ENCODE assay signal across 8 cellular contexts in the genomic region with DNA sequence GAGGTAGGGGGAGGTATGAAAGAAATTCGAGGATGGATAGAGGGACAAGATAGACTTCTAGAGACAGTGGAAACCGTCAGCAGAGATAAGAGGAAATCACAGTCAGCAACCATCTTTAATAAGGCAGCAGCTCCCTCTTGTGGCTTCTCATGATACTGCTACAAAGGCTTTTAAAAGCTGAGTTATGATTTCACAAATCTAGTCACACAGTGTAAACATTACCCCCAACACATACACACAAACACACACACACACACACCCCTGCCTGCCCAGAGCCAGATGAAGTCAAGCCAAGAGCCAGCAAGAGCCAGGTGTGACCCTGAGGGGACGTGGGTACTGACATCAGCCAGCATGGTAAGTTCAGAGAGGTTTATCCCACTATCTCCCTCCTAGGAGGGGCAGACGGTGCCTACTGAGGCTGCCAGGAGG. TPM values are rescaled to one million over a fixed set of nuclear protein-coding genes. Genes with fewer than 3 reads are reported as not detected.
DNase-seq lines count a peak whose midpoint lies in the region; ATAC-seq and TF ChIP-seq lines count a peak whose summit lies in the region.

No MANE protein-coding gene starts in this region.

- in situ Hi-C loops in ACHN (cut with HindIII; ENCODE audit: low pct_ligation_motif_present, low pct_unique_long_range_greater_than_20kb, low sequenced_read_pairs), result no loop called here

- no peaks in the 10 kb centered on the region for H3K9me3 Mint-ChIP-seq in stimulated activated memory B cell treated with anti-CD40 and anti-IgM and Interleukin-4, amounts not matched to agents 10 μg/mL and 1 μg/mL and 100 μg/mL, for 72 hours

- peak; percentile 49 to 89 (median 82) for TF ChIP-seq CTCF in dorsolateral prefrontal cortex (IDR thresholded peaks at IDR 0.05 in 54 of 56, conservative IDR thresholded peaks at IDR 0.05 in 2 of 56; ENCODE audit: low read depth in 1 of 56, partially characterized antibody in 56 of 56)

- H3K4me3 ChIP-seq in dorsolateral prefrontal cortex, result no peak overlapping the region

- H3K36me3 Mint-ChIP-seq in stimulated activated memory B cell treated with anti-CD40 and anti-IgM and Interleukin-4, amounts not matched to agents 10 μg/mL and 1 μg/mL and 100 μg/mL, for 72 hours, result no peaks in the 10 kb centered on the region

- intact Hi-C loops in dorsolateral prefrontal cortex (cut with DNase I), result loop anchor here in 1 of 2 donors (2.0 kb wide), 1 partner anchor 61 kb away; no protein-coding TSS in a partner anchor

- H3K27me3 ChIP-seq in dorsolateral prefrontal cortex, result no peaks in the 10 kb centered on the region

- peak overlapping the region; percentile 28 for H3K27ac Mint-ChIP-seq in stimulated activated memory B cell treated with anti-CD40 and anti-IgM and Interleukin-4, amounts not matched to agents 10 μg/mL and 1 μg/mL and 100 μg/mL, for 72 hours

- peak; percentile 55 for DNase-seq in ACHN
- peak; percentile 66 for DNase-seq in GM19238 (ENCODE audit: insufficient read length, low spot score)
- DNase-seq in NCI-H2227 treated with DMSO at 0.1 percent for 48 hours (lab: John Stamatoyannopoulos, UW), result peak; percentile 42
- peak; percentile 27 for DNase-seq in activated CD4-positive, CD25-positive, alpha-beta regulatory T cell treated with anti-CD3 and anti-CD28 coated beads, Interleukin-2, amount 50 U/mL, for 16 hours (ENCODE audit: low read depth, low spot score)
- peak in 4 of 10 donors; percentile 10 to 60 (median 44) for DNase-seq in dorsolateral prefrontal cortex
- peak; percentile 74 for DNase-seq in medulla oblongata (ENCODE audit: extremely low spot score)
- no peak for DNase-seq in UCSD-AML1 (lab: John Stamatoyannopoulos, UW; ENCODE audit: unreplicated experiment)

- peaks cover 21% of the 10 kb centered on the region for H3K4me1 Mint-ChIP-seq in stimulated activated memory B cell treated with anti-CD40 and anti-IgM and Interleukin-4, amounts not matched to agents 10 μg/mL and 1 μg/mL and 100 μg/mL, for 72 hours

- no peaks in the 10 kb centered on the region for H3K27me3 Mint-ChIP-seq in stimulated activated memory B cell treated with anti-CD40 and anti-IgM and Interleukin-4, amounts not matched to agents 10 μg/mL and 1 μg/mL and 100 μg/mL, for 72 hours

- no peak overlapping the region for H3K4me3 Mint-ChIP-seq in stimulated activated memory B cell treated with anti-CD40 and anti-IgM and Interleukin-4, amounts not matched to agents 10 μg/mL and 1 μg/mL and 100 μg/mL, for 72 hours

- peak; percentile 68 for ATAC-seq in stimulated activated memory B cell treated with anti-CD40 and anti-IgM and Interleukin-4, amounts not matched to agents 10 μg/mL and 1 μg/mL and 100 μg/mL, for 72 hours

- H3K27ac ChIP-seq in dorsolateral prefrontal cortex, result no peak overlapping the region

RNA-seq across cellular contexts. Expression of a gene that starts 16.4 kb away (rescaled TPM):
- total RNA-seq in dorsolateral prefrontal cortex, result under 1 TPM in 1 of 120 experiments, not detected in 119; 0.62 TPM

RNA-seq across cellular contexts. Expression of a gene that starts 18.9 kb away (rescaled TPM):
- total RNA-seq in dorsolateral prefrontal cortex, result under 1 TPM in 8 of 120 experiments, not detected in 112; 0.14 to 0.88 (median 0.34) TPM

RNA-seq across cellular contexts. Expression of a gene that starts 44.8 kb away (rescaled TPM):
- total RNA-seq in dorsolateral prefrontal cortex, result 10 to 100 TPM in 2 of 120 experiments, 1 to 10 TPM in 118; 2.2 to 10.9 (median 7.0) TPM
